ENCODE assay signal across 19 cellular contexts in genomic region chr14:61802010-61802621, GRCh38. TPM values are rescaled to one million over a fixed set of nuclear protein-coding genes. Genes with fewer than 3 reads are reported as not detected.
A peak's percentile ranks its signal among the peaks of the same experiment; 100 is the strongest.
DNase-seq lines count a peak whose midpoint lies in the region; ATAC-seq, FAIRE-seq and TF ChIP-seq lines count a peak whose summit lies in the region.
"Had no signal": no experiment of that assay in that cellular context is flagged by ENCODE, and none has a peak within 500 bp of the region (broad histone marks: within the 10 kb centered on the region; RNA-seq: fewer than 3 reads in every experiment).

No MANE protein-coding gene starts in this region.

- RAD21 ChIA-PET in GM12878 (lab: Charles Lee; ENCODE audit: unreplicated experiment), result interaction anchor here (0.8 to 1.6 kb wide), 3 partner anchors 40 to 299 kb away, joined by 3 read pairs; partner anchors contain the start of gene SNAPC1

- FAIRE-seq in GM12878 (lab: Jason Lieb, UNC), result no peak
- FAIRE-seq: G401.6, GM12892, H54 had no signal

- POLR2A ChIA-PET in GM12878 (lab: Charles Lee), result interaction anchor here (1.9 kb wide), 1 partner anchor 40 kb away, joined by 4 read pairs; the partner anchor contains the start of gene SNAPC1

- TF ChIP-seq POLR2A in GM12878 (IDR thresholded peaks at IDR 0.05; ENCODE audit: low read depth, low read length), result no peak

- H3K36me3 ChIP-seq in GM12878 (ENCODE audit: control insufficient read depth in 2 of 2, insufficient read depth in 2 of 2, low read length in 1 of 2), result no peaks in the 10 kb centered on the region
- H3K36me3 ChIP-seq: HAP-1 had no signal

- no peaks in the 10 kb centered on the region for H3K4me1 ChIP-seq in GM12878 (ENCODE audit: control insufficient read depth, insufficient read depth, low read length)

- SMC1A ChIA-PET in GM12878 (lab: Charles Lee; ENCODE audit: uncharacterized antibody, unreplicated experiment), result interaction anchor here (0.8 to 2.8 kb wide), 3 partner anchors 35 to 59 kb away, joined by 3 to 13 read pairs (median 3); no protein-coding TSS in a partner anchor

- H3K27ac ChIP-seq in GM12878 (ENCODE audit: control insufficient read depth, insufficient read depth), result no peak overlapping the region

- peak; percentile 64 for ATAC-seq in GM18868 (IDR thresholded peaks at IDR 0.05; ENCODE audit: unreplicated experiment)
- peak; percentile 73 for ATAC-seq in GM12878

- H3K27me3 ChIP-seq in GM12878 (replicated peaks in 1 of 2; ENCODE audit: control insufficient read depth in 2 of 2, insufficient read depth in 2 of 2, low read length in 1 of 2), result no peaks in the 10 kb centered on the region

- no peak for TF ChIP-seq CTCF in GM12865 (IDR thresholded peaks at IDR 0.05; ENCODE audit: insufficient read depth, low read depth, low read length, missing control alignments)
- no peak for TF ChIP-seq CTCF in GM12878 (IDR thresholded peaks at IDR 0.05 in 2 of 3, conservative IDR thresholded peaks at IDR 0.05 in 1 of 3; ENCODE audit: control insufficient read depth in 2 of 3, extremely low read depth in 1 of 3, insufficient read depth in 1 of 3, low read depth in 3 of 3, low read length in 3 of 3)

- no peak overlapping the region for H3K9ac ChIP-seq in GM12878 (ENCODE audit: control insufficient read depth, insufficient read depth, low read length)

- in situ Hi-C loops in GM12878 (cut with MboI), result loop anchor here (25.0 kb wide), 1 partner anchor 1165 kb away; the partner anchor contains the start of gene SIX1

- intact Hi-C loops in GM12878 (cut with micrococcal nuclease; ENCODE audit: unreplicated experiment), result no loop called here

- no TSS peak for BruUV-seq in GM12878 (replicated peaks; lab: Mats Ljungman, UMichigan)

- no peak overlapping the region for H2AFZ ChIP-seq in GM12878 (ENCODE audit: control insufficient read depth, low read depth, low read length)

- no peaks in the 10 kb centered on the region for H3K79me2 ChIP-seq in GM12878 (ENCODE audit: control insufficient read depth, insufficient read depth, low read length)

- no peak overlapping the region for H3K4me2 ChIP-seq in GM12878 (ENCODE audit: control insufficient read depth, insufficient read depth)

- no peak for TF ChIP-seq RAD21 in GM12878 (IDR thresholded peaks at IDR 0.05; ENCODE audit: insufficient read depth, low read depth, low read length)

- DNase-seq in GM12865 (ENCODE audit: low read depth), result peak; percentile 28
- peak; percentile 12 for DNase-seq in GM12878 (ENCODE audit: low read depth, low spot score)
- no peak for DNase-seq in RKO (ENCODE audit: low spot score)
- DNase-seq in pons (ENCODE audit: low spot score), result no peak
- no peak for DNase-seq in NCI-H1092 treated with DMSO at 0.1 percent for 48 hours (lab: John Stamatoyannopoulos, UW)
- DNase-seq: C1 segment of cervical spinal cord; Calu3; CD4-positive, alpha-beta memory T cell; COR-L47; DMS153; DND-41; GOT3; HFFc6 had no signal

- no peaks in the 10 kb centered on the region for H4K20me1 ChIP-seq in GM12878 (ENCODE audit: control insufficient read depth, insufficient read depth)

- H3K4me3 ChIP-seq in GM12865 (ENCODE audit: low read depth, low read length) (no peak overlapping the region), GM12878 (no peak overlapping the region)
- H3K4me3 ChIP-seq: HAP-1 had no signal

- no peak for TF ChIP-seq EP300 in GM12878 (IDR thresholded peaks at IDR 0.05; ENCODE audit: borderline replicate concordance in 1 of 2, control insufficient read depth in 1 of 2, low read depth in 2 of 2, low read length in 2 of 2)

- CTCF ChIA-PET in GM12878 (lab: Yijun Ruan, JAX), result interaction anchor here (0.8 to 3.1 kb wide), 6 partner anchors 35 to 327 kb away, joined by 3 to 19 read pairs (median 3); no protein-coding TSS in a partner anchor

- 33% methylated on average over 3 of the region's 3 CpGs for WGBS in GM12878 (ENCODE audit: insufficient coverage, insufficient replicate concordance, low lambda C conversion rate, missing lambda C conversion rate)

- H3K9me3 ChIP-seq in GM12878 (replicated peaks; ENCODE audit: control insufficient read depth, insufficient read depth, low read length), result no peaks in the 10 kb centered on the region
- H3K9me3 ChIP-seq: HAP-1 had no signal

TF ChIP-seq in GM12878, 131 proteins besides CTCF, POLR2A, EP300 and RAD21:
- TF ChIP-seq POU2F2 (IDR thresholded peaks at IDR 0.05; ENCODE audit: borderline replicate concordance, low read depth, low read length) (no peak), KLF5 (IDR thresholded peaks at IDR 0.05; ENCODE audit: partially characterized antibody) (no peak), NR2C1 (IDR thresholded peaks at IDR 0.05) (peak; percentile 78), NR2F1 (conservative IDR thresholded peaks at IDR 0.05) (peak; percentile 78), ETV6 (conservative IDR thresholded peaks at IDR 0.05 in 1 of 2, IDR thresholded peaks at IDR 0.05 in 1 of 2; ENCODE audit: borderline replicate concordance in 1 of 2, low read depth in 1 of 2) (no peak), IKZF1 (conservative IDR thresholded peaks at IDR 0.05) (peak; percentile 48), NBN (IDR thresholded peaks at IDR 0.05) (no peak), NFXL1 (IDR thresholded peaks at IDR 0.05; ENCODE audit: borderline replicate concordance) (no peak), SP1 (IDR thresholded peaks at IDR 0.05; ENCODE audit: low read depth, low read length) (no peak), BHLHE40 (IDR thresholded peaks at IDR 0.05; ENCODE audit: borderline replicate concordance in 1 of 2, low read depth in 2 of 2, low read length in 1 of 2) (peak in 1 of 2 experiments; percentile 61; a peak in 2 of 4 replicates), MTA2 (IDR thresholded peaks at IDR 0.05; ENCODE audit: low read depth) (0 out of 2 replicates have a peak, but pooled peaks have one; percentile 23), ZNF384 (IDR thresholded peaks at IDR 0.05; ENCODE audit: borderline replicate concordance, low read depth, low read length) (no peak), E2F8 (IDR thresholded peaks at IDR 0.05; ENCODE audit: low read depth, partially characterized antibody) (no peak)

RNA-seq across cellular contexts. Expression of gene SYT16, which starts 10.4 kb away (rescaled TPM):
- 0.54 and 1.2 TPM in 2 replicates for total RNA-seq in GM12878 (2013; cell fraction: nucleolus; rRNA removed)
- under 0.01 and 0.16 TPM in 2 replicates for total RNA-seq in GM12878 (2014; rRNA removed)
- total RNA-seq in GM12878 (2014; rRNA removed; fragmentation: Illumina TruSeq; extraction: Trizol), result 0.13 and 0.14 TPM in 2 replicates
- 0.08 and 0.16 TPM in 2 replicates for total RNA-seq in GM12878 (2021)
- polyA plus RNA-seq in GM12878 (2011; ENCODE audit: low read depth), result 0.01 TPM
- 0.04 and 0.09 TPM in 2 replicates for polyA plus RNA-seq in GM12878 (2011; rRNA removed)
- polyA plus RNA-seq in GM12878 (2011; cell fraction: cytosol; rRNA removed), result under 0.01 and 0.01 TPM in 2 replicates
- 0.06 and 0.15 TPM in 2 replicates for polyA plus RNA-seq in GM12878 (2011; cell fraction: nucleus; rRNA removed)
- 0.03 and 0.07 TPM in 2 replicates for polyA plus RNA-seq in GM12878 (2012)
- polyA plus RNA-seq in GM12878 (2014; fragmentation: Illumina TruSeq; extraction: Trizol), result 0.06 and 0.10 TPM in 2 replicates
- polyA plus RNA-seq in GM12878 (2014; fragmentation: Nextera tagmentation; extraction: Ambion mirVana), result under 1 TPM; 0.04 to 0.11 TPM
- polyA plus RNA-seq in GM12878 (2014; rRNA removed), result 0.05 and 0.09 TPM in 2 replicates
- polyA plus RNA-seq in GM12878 (2016; fragmentation: Nextera tagmentation; extraction: Ambion mirVana), result under 1 TPM in 1 of 2 experiments, not detected in 1; 0.08 TPM
- polyA minus RNA-seq in GM12878 (2011; rRNA and poly(A)+ RNA removed), result 0.05 and 0.07 TPM in 2 replicates
- polyA minus RNA-seq in GM12878 (2011; cell fraction: cytosol; rRNA and poly(A)+ RNA removed), result not detected in 2 replicates
- 0.10 and 0.24 TPM in 2 replicates for polyA minus RNA-seq in GM12878 (2011; cell fraction: nucleus; rRNA and poly(A)+ RNA removed)
- total RNA-seq: A172; CD4-positive, alpha-beta memory T cell had no signal
- polyA plus RNA-seq: CD4-positive, alpha-beta memory T cell had no signal

RNA-seq across cellular contexts. Expression of gene SNAPC1, which starts 39.9 kb away (rescaled TPM):
- total RNA-seq in GM12878 (2013; cell fraction: nucleolus; rRNA removed), result 13.3 and 15.0 TPM in 2 replicates
- total RNA-seq in GM12878 (2014; rRNA removed) (4.5 and 4.9 TPM in 2 replicates), GM12878 (2014; rRNA removed; fragmentation: Illumina TruSeq; extraction: Trizol) (8.1 and 9.9 TPM in 2 replicates), GM12878 (2021) (4.5 and 4.7 TPM in 2 replicates)
- polyA plus RNA-seq in GM12878 (2011; ENCODE audit: low read depth), result 1.8 TPM
- polyA plus RNA-seq in GM12878 (2011; rRNA removed) (12.0 and 22.9 TPM in 2 replicates), GM12878 (2014; fragmentation: Illumina TruSeq; extraction: Trizol) (7.9 and 9.6 TPM in 2 replicates), GM12878 (2014; fragmentation: Nextera tagmentation; extraction: Ambion mirVana) (1 to 10 TPM; 5.2 to 7.0 TPM), GM12878 (2014; rRNA removed) (3.6 and 5.6 TPM in 2 replicates), GM12878 (2016; fragmentation: Nextera tagmentation; extraction: Ambion mirVana) (10 to 100 TPM in 1 of 2 experiments, 1 to 10 TPM in 1; 9.0 to 10.1 TPM)
- polyA plus RNA-seq in GM12878 (2011; cell fraction: cytosol; rRNA removed), result 4.4 and 6.9 TPM in 2 replicates
- polyA plus RNA-seq in GM12878 (2011; cell fraction: nucleus; rRNA removed), result 3.6 and 4.2 TPM in 2 replicates
- polyA plus RNA-seq in GM12878 (2012), result 2.8 and 6.6 TPM in 2 replicates
- 2.0 and 2.6 TPM in 2 replicates for polyA minus RNA-seq in GM12878 (2011; rRNA and poly(A)+ RNA removed)
- 2.4 and 3.1 TPM in 2 replicates for polyA minus RNA-seq in GM12878 (2011; cell fraction: cytosol; rRNA and poly(A)+ RNA removed)
- 1.8 and 2.1 TPM in 2 replicates for polyA minus RNA-seq in GM12878 (2011; cell fraction: nucleus; rRNA and poly(A)+ RNA removed)

Comparison
In these comparisons a context has a peak if more than half of its experiments do, and no peak if none do; other contexts are left out.
1. DNase-seq: peak in GM12865 (single experiment) and GM12878 (single experiment); none in RKO (single experiment), pons (single experiment) and NCI-H1092 treated with DMSO at 0.1 percent for 48 hours (single experiment).